ENCODE assay signal across 1 cellular context in genomic region chr11:74492084-74492483, GRCh38.
TF ChIP-seq lines count a peak whose summit lies in the region.

No MANE protein-coding gene starts in this region.

TF ChIP-seq in IMR-90, 13 proteins besides CTCF, POLR2A, EP300 and RAD21:
- TF ChIP-seq CEBPB (IDR thresholded peaks at IDR 0.05; ENCODE audit: low read depth, low read length) (no peak), SMC3 (IDR thresholded peaks at IDR 0.05; ENCODE audit: low read depth, low read length) (no peak), MXI1 (IDR thresholded peaks at IDR 0.05; ENCODE audit: borderline replicate concordance, low read depth, low read length) (no peak), RCOR1 (IDR thresholded peaks at IDR 0.05; ENCODE audit: insufficient replicate concordance, low read length) (no peak), NFE2L2 (IDR thresholded peaks at IDR 0.05; ENCODE audit: low read depth, low read length) (no peak), MAZ (IDR thresholded peaks at IDR 0.05; ENCODE audit: borderline replicate concordance, low read depth, low read length) (no peak), FOS (IDR thresholded peaks at IDR 0.05; ENCODE audit: low read depth, low read length) (no peak), MAFK (IDR thresholded peaks at IDR 0.05; ENCODE audit: low read depth, low read length) (no peak), RFX5 (IDR thresholded peaks at IDR 0.05; ENCODE audit: low read depth, low read length) (no peak), CHD1 (IDR thresholded peaks at IDR 0.05; ENCODE audit: low read depth, low read length) (no peak), BHLHE40 (IDR thresholded peaks at IDR 0.05; ENCODE audit: low read depth, low read length) (no peak)
- TF ChIP-seq, protein P1, sequence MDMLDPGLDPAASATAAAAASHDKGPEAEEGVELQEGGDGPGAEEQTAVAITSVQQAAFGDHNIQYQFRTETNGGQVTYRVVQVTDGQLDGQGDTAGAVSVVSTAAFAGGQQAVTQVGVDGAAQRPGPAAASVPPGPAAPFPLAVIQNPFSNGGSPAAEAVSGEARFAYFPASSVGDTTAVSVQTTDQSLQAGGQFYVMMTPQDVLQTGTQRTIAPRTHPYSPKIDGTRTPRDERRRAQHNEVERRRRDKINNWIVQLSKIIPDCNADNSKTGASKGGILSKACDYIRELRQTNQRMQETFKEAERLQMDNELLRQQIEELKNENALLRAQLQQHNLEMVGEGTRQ (IDR thresholded peaks at IDR 0.05; ENCODE audit: low read depth, low read length), result no peak
- TF ChIP-seq, protein P2, sequence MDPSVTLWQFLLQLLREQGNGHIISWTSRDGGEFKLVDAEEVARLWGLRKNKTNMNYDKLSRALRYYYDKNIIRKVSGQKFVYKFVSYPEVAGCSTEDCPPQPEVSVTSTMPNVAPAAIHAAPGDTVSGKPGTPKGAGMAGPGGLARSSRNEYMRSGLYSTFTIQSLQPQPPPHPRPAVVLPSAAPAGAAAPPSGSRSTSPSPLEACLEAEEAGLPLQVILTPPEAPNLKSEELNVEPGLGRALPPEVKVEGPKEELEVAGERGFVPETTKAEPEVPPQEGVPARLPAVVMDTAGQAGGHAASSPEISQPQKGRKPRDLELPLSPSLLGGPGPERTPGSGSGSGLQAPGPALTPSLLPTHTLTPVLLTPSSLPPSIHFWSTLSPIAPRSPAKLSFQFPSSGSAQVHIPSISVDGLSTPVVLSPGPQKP (IDR thresholded peaks at IDR 0.05; ENCODE audit: borderline replicate concordance, low read depth, low read length), result no peak
